28 cellular contexts compared by ENCODE assay signal in the genomic region with DNA sequence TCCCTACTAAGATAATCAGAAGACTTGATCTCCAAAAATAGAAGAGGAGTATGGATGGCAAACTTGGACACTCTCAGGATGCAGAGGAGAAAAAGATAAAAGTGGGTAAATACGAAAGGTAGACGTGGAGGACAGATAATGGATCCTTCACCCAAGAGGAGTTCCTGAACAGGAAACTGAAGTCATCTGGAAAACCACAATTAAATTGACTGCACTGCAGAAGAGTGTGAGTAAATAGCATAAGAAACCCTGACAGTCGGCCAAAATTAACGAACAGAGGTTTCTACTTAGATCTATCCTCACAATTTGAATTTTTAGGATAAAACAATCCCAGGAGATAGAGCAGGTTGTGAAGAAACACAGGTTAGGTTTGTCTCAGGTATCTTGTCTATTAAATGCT.
DNase-seq lines count a peak whose midpoint lies in the region; ATAC-seq and TF ChIP-seq lines count a peak whose summit lies in the region.
"Had no signal": no experiment of that assay in that cellular context is flagged by ENCODE, and none has a peak within 500 bp of the region (broad histone marks: within the 10 kb centered on the region; RNA-seq: fewer than 3 reads in every experiment).

No MANE protein-coding gene starts in this region.

- H3K4me3 Mint-ChIP-seq in WTC11: no peak overlapping the region
- H3K4me3 Mint-ChIP-seq: activated CD8-positive, alpha-beta T cell treated with anti-CD3 and anti-CD28 coated beads for 36 hours; activated naive CD8-positive, alpha-beta T cell treated with anti-CD3 and anti-CD28 coated beads, Interleukin-2, amount 50 U/mL, for 24 hours; B cell; naive thymus-derived CD4-positive, alpha-beta T cell had no signal

- H3K27me3 Mint-ChIP-seq in WTC11 (ENCODE audit: low read depth): no peaks in the 10 kb centered on the region

- H3K27me3 ChIP-seq in smooth muscle cell (ENCODE audit: low read depth): no peaks in the 10 kb centered on the region
- H3K27me3 ChIP-seq: breast epithelium, heart left ventricle, left lung, spleen had no signal

- TF ChIP-seq CTCF in WTC11 (IDR thresholded peaks at IDR 0.05) (no peak), smooth muscle cell (IDR thresholded peaks at IDR 0.05; ENCODE audit: borderline replicate concordance, insufficient read depth, poor library complexity, severe bottlenecking) (no peak), GM13976 (IDR thresholded peaks at IDR 0.05; ENCODE audit: borderline replicate concordance, control extremely low read depth, extremely low read depth, insufficient read depth, missing control alignments) (no peak)

- H3K36me3 Mint-ChIP-seq in WTC11: no peaks in the 10 kb centered on the region

- no peaks in the 10 kb centered on the region for H3F3A ChIP-seq in smooth muscle cell (ENCODE audit: low read depth)

- H3K27ac ChIP-seq in smooth muscle cell (ENCODE audit: low read depth): no peak overlapping the region
- H3K27ac ChIP-seq: breast epithelium, heart left ventricle, left lung, spleen, thoracic aorta had no signal

- no peaks in the 10 kb centered on the region for H3K9me3 Mint-ChIP-seq in WTC11
- H3K9me3 Mint-ChIP-seq: activated CD8-positive, alpha-beta T cell treated with anti-CD3 and anti-CD28 coated beads for 36 hours; activated naive CD8-positive, alpha-beta T cell treated with anti-CD3 and anti-CD28 coated beads, Interleukin-2, amount 50 U/mL, for 24 hours had no signal

- H2AFZ ChIP-seq in smooth muscle cell (ENCODE audit: low read depth): peak overlapping the region; percentile 30

- no peaks in the 10 kb centered on the region for H4K20me1 ChIP-seq in smooth muscle cell (ENCODE audit: low read depth)

- 0 out of 2 replicates have a peak overlapping the region, but pooled peaks have one; percentile 0 for H3K27ac Mint-ChIP-seq in WTC11
- H3K27ac Mint-ChIP-seq: activated CD8-positive, alpha-beta T cell treated with anti-CD3 and anti-CD28 coated beads for 36 hours; activated naive CD8-positive, alpha-beta T cell treated with anti-CD3 and anti-CD28 coated beads, Interleukin-2, amount 50 U/mL, for 24 hours; B cell; naive thymus-derived CD4-positive, alpha-beta T cell had no signal

- H3K79me2 ChIP-seq in smooth muscle cell (ENCODE audit: low read depth): no peaks in the 10 kb centered on the region

- ATAC-seq in WTC11: no peak
- ATAC-seq: activated CD4-positive, CD25-positive, alpha-beta regulatory T cell treated with anti-CD3 and anti-CD28 coated beads, Interleukin-2, amount 50 U/mL, for 24 hours; activated CD8-positive, alpha-beta T cell treated with anti-CD3 and anti-CD28 coated beads for 36 hours; activated naive CD8-positive, alpha-beta T cell treated with anti-CD3 and anti-CD28 coated beads, Interleukin-2, amount 50 U/mL, for 24 hours; heart left ventricle; left lung; naive thymus-derived CD4-positive, alpha-beta T cell had no signal

- POLR2A ChIA-PET in WTC11 (lab: Charles Lee): no interaction called here

- no peak overlapping the region for H3K4me3 ChIP-seq in smooth muscle cell
- H3K4me3 ChIP-seq: breast epithelium, heart left ventricle, left lung, spleen, thoracic aorta had no signal

- DNase-seq in DMS53 (lab: John Stamatoyannopoulos, UW) (peak; percentile 8), DMS53 treated with DMSO at 0.1 percent for 48 hours (lab: John Stamatoyannopoulos, UW; ENCODE audit: unreplicated experiment) (no peak), NCI-H187 treated with DMSO at 0.1 percent for 48 hours (lab: John Stamatoyannopoulos, UW) (peak; percentile 38), WTC11 (ENCODE audit: low spot score) (no peak), smooth muscle cell (lab: John Stamatoyannopoulos, UW; ENCODE audit: unreplicated experiment) (no peak), NCI-H748 treated with DMSO at 0.1 percent for 48 hours (lab: John Stamatoyannopoulos, UW) (no peak), Ammon's horn (ENCODE audit: low spot score) (no peak), GM13976 (ENCODE audit: low spot score) (no peak)
- DNase-seq: 8988T; activated CD8-positive, alpha-beta T cell treated with anti-CD3 and anti-CD28 coated beads for 36 hours; activated gamma-delta T cell; activated naive CD8-positive, alpha-beta T cell treated with anti-CD3 and anti-CD28 coated beads, Interleukin-2, amount 50 U/mL, for 24 hours; Caco-2; cortex of kidney; H7; heart left ventricle; left lung; naive thymus-derived CD4-positive, alpha-beta T cell; NCI-H1694; retina; spleen; stimulated activated CD4-positive, alpha-beta T cell treated with anti-CD3 and anti-CD28 coated beads, Interleukin-4, amount 100 ng/mL, for 1 hour; stimulated activated naive CD4-positive, alpha-beta T cell treated with Interleukin-2 at 50 U/mL for 16 hours; SW 1271 had no signal

- no peaks in the 10 kb centered on the region for H3K9me3 ChIP-seq in smooth muscle cell (replicated peaks; ENCODE audit: low read depth)
- H3K9me3 ChIP-seq: breast epithelium, Caco-2, heart left ventricle, left lung, spleen, thoracic aorta had no signal

- no peak overlapping the region for H3K9ac ChIP-seq in smooth muscle cell (ENCODE audit: low read depth)

- no peak overlapping the region for H3K4me2 ChIP-seq in smooth muscle cell

- 55% methylated on average over 4 of the region's 4 CpGs for WGBS in smooth muscle cell (ENCODE audit: low lambda C conversion rate)

- in situ Hi-C loops in GM13976 (cut with MboI; ENCODE audit: low sequenced_read_pairs, unreplicated experiment): no loop called here

- H3K4me1 Mint-ChIP-seq in WTC11: peaks cover 31% of the 10 kb centered on the region

- no peaks in the 10 kb centered on the region for H3K4me1 ChIP-seq in smooth muscle cell (ENCODE audit: low read depth)
- H3K4me1 ChIP-seq: breast epithelium, Caco-2, left lung had no signal

- H3K36me3 ChIP-seq in smooth muscle cell (ENCODE audit: low read depth): no peaks in the 10 kb centered on the region
- H3K36me3 ChIP-seq: breast epithelium, heart left ventricle, left lung, spleen, thoracic aorta had no signal

- CTCF ChIA-PET in WTC11 (lab: Charles Lee): no interaction called here

TF ChIP-seq in WTC11, 78 proteins besides CTCF, POLR2A, EP300 and RAD21 (continues in another document):
- TF ChIP-seq, protein P1, sequence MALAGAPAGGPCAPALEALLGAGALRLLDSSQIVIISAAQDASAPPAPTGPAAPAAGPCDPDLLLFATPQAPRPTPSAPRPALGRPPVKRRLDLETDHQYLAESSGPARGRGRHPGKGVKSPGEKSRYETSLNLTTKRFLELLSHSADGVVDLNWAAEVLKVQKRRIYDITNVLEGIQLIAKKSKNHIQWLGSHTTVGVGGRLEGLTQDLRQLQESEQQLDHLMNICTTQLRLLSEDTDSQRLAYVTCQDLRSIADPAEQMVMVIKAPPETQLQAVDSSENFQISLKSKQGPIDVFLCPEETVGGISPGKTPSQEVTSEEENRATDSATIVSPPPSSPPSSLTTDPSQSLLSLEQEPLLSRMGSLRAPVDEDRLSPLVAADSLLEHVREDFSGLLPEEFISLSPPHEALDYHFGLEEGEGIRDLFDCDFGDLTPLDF (CRISPR knock-in tag; IDR thresholded peaks at IDR 0.05): no peak
- TF ChIP-seq ZBTB43 (CRISPR knock-in tag; IDR thresholded peaks at IDR 0.05) (no peak), ZNF423 (CRISPR knock-in tag; IDR thresholded peaks at IDR 0.05) (no peak), ZNF138 (CRISPR knock-in tag; conservative IDR thresholded peaks at IDR 0.05) (no peak), ZNF396 (CRISPR knock-in tag; IDR thresholded peaks at IDR 0.05; ENCODE audit: borderline replicate concordance) (no peak), MYBL2 (CRISPR knock-in tag; IDR thresholded peaks at IDR 0.05) (no peak), E2F4 (CRISPR knock-in tag; IDR thresholded peaks at IDR 0.05; ENCODE audit: borderline replicate concordance, low read depth) (no peak)
- TF ChIP-seq, protein P2, sequence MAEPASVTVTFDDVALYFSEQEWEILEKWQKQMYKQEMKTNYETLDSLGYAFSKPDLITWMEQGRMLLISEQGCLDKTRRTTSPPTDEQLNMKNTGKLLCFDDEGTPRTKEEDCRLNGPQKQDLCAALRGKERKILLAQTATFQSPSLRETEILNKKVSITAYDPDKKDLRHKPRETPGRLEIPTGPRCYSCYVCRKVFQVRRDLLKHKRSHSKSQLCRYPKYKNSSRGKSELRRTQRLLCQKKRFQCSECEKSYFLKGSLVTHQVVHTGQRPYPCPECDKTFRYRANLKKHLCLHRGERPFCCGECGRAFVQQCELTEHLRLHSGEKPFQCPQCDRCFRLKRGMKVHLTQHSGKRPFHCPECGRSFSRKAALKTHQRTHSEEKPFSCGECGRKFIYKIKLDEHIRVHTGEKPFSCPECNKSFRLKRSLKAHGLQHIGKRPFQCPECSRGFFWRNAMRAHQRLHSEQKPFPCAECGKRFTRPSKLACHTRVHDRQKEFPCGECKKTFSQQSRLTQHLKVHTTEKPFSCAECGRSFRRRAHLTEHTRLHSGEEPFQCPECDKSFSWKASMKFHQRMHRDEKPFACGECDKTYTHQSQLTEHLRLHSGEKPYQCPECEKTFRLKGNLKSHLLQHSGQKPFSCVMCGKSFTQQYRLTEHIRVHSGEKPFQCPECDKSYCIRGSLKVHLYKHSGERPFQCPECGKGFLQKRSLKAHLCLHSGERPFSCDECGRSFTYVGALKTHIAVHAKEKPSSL (CRISPR knock-in tag; conservative IDR thresholded peaks at IDR 0.05): no peak

Comparison
In these comparisons a context has a peak if more than half of its experiments do, and no peak if none do; other contexts are left out.
1. DNase-seq: peak in DMS53 (single experiment) and NCI-H187 treated with DMSO at 0.1 percent for 48 hours (single experiment); none in DMS53 treated with DMSO at 0.1 percent for 48 hours (single experiment), WTC11 (single experiment), smooth muscle cell (single experiment), NCI-H748 treated with DMSO at 0.1 percent for 48 hours (single experiment), Ammon's horn (single experiment) and GM13976 (single experiment).